5 cellular contexts compared by ENCODE assay signal in the genomic region with DNA sequence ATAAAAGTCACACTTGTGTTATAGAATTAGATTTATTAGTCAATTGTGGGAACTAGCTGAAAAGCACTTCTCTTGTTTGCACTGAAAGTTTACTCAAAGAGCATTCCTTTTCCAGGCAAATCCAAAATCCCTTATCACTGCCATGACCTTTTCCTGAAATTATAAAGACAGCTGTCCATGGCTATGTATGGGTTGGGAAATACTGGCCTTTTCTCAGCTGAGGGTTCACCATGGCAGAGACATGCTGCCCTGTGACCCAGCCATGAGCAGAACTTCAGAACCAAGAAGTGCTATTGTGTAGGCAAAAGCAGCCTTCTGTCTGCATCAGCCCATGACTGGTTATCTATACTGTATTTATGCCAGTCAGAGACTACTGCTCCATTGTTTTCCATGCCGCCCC.
"Had no signal": no experiment of that assay in that cellular context is flagged by ENCODE, and none has a peak within 500 bp of the region (broad histone marks: within the 10 kb centered on the region; RNA-seq: fewer than 3 reads in every experiment).

No MANE protein-coding gene starts in this region.

- H2AFZ ChIP-seq: GM23338 had no signal

- DNase-seq: H9, HCEC 1CT, IMR-90 had no signal

- ATAC-seq: GM23338, K562 had no signal

- H3K4me3 ChIP-seq: GM23338, K562 had no signal

- H3K4me2 ChIP-seq: GM23338 had no signal
